Comparison of ENCODE assay signal across 7 cellular contexts in genomic region chr4:73341454-73341853, GRCh38.
DNase-seq lines count a peak whose midpoint lies in the region; ATAC-seq and TF ChIP-seq lines count a peak whose summit lies in the region.

No MANE protein-coding gene starts in this region.

- no peak overlapping the region for H3K4ac ChIP-seq in H9 (ENCODE audit: low read depth, low read length)

- peaks cover 12 to 20% of the 10 kb centered on the region in 2 experiments for H3K4me1 Mint-ChIP-seq in H9
- H3K4me1 Mint-ChIP-seq in natural killer cell treated with Interleukin-12 subunit alpha and Interleukin-12 subunit beta and Interleukin-15 and Interleukin-18, amount 100 ng/mL, for 72 hours (ENCODE audit: low read depth in 2 of 2), result no peaks in the 10 kb centered on the region

- H3K79me1 ChIP-seq in H9 (ENCODE audit: insufficient read depth, low read depth, low read length, poor library complexity, severe bottlenecking), result no peaks in the 10 kb centered on the region

- TF ChIP-seq CTCF in H9 (conservative IDR thresholded peaks at IDR 0.05) (peak; percentile 82), WI38 (IDR thresholded peaks at IDR 0.05; ENCODE audit: low read depth, low read length) (peak; percentile 44; the same call in 1 of the 2 replicates)

- H3K4me3 Mint-ChIP-seq in H9, result no peak overlapping the region; a peak in 1 of 5 replicates
- H3K4me3 Mint-ChIP-seq in natural killer cell treated with Interleukin-12 subunit alpha and Interleukin-12 subunit beta and Interleukin-15 and Interleukin-18, amount 100 ng/mL, for 72 hours, result no peak overlapping the region

- H4K8ac ChIP-seq in H9 (replicated peaks; ENCODE audit: insufficient read length, low read depth, low read length), result no peak overlapping the region

- ATAC-seq in natural killer cell treated with Interleukin-12 subunit alpha and Interleukin-12 subunit beta and Interleukin-15 and Interleukin-18, amount 100 ng/mL, for 72 hours, result no peak

- H3T11ph ChIP-seq in H9 (ENCODE audit: low read length), result no peak overlapping the region

- H4K91ac ChIP-seq in H9 (ENCODE audit: insufficient read length, low read depth, low read length), result no peak overlapping the region

- no peak overlapping the region for H3K27ac ChIP-seq in H9 (ENCODE audit: insufficient read length, low read depth, low read length)

- no peak overlapping the region for H2BK12ac ChIP-seq in H9 (ENCODE audit: insufficient read length, low read depth, low read length)

- H2BK15ac ChIP-seq in H9 (ENCODE audit: low read depth, low read length), result no peak overlapping the region

- no peak overlapping the region for H2BK5ac ChIP-seq in H9 (ENCODE audit: insufficient read length, low read length)

- H3K56ac ChIP-seq in H9 (ENCODE audit: insufficient read length, low read depth, low read length), result no peak overlapping the region

- no peaks in the 10 kb centered on the region for H3K9me3 ChIP-seq in H9 (ENCODE audit: control insufficient read depth, low read depth, low read length)

- no peak overlapping the region for H3K23ac ChIP-seq in H9 (ENCODE audit: insufficient read length, low read depth, low read length)

- WGBS in H9 (ENCODE audit: extremely low coverage, insufficient read length, low lambda C conversion rate), result no CpG with 5 or more reads among the region's 4 CpGs

- no peak overlapping the region for H3K9ac ChIP-seq in H9 (ENCODE audit: extremely low read depth, insufficient read length, low read length)

- no peaks in the 10 kb centered on the region for H3K79me2 ChIP-seq in H9 (ENCODE audit: insufficient read depth, low read length)

- no peak overlapping the region for H3K4me3 ChIP-seq in WI38 (ENCODE audit: low read depth, low read length)

- no peaks in the 10 kb centered on the region; the same call in 1 of the 2 replicates for H3K4me1 ChIP-seq in H9 (ENCODE audit: insufficient read depth, low read length)

- H3K18ac ChIP-seq in H9 (ENCODE audit: insufficient read length, low read depth, low read length), result no peak overlapping the region

- H3K23me2 ChIP-seq in H9 (ENCODE audit: insufficient read length, low read depth, low read length, poor library complexity, severe bottlenecking), result no peaks in the 10 kb centered on the region

- H2BK20ac ChIP-seq in H9 (ENCODE audit: low read depth, low read length, poor library complexity, severe bottlenecking), result no peak overlapping the region

- H3K27me3 ChIP-seq in H9 (ENCODE audit: insufficient read depth, low read length), result no peaks in the 10 kb centered on the region

- H4K5ac ChIP-seq in H9 (ENCODE audit: insufficient read length, low read depth, low read length), result no peak overlapping the region

- peaks cover 4 to 9% (median 7%) of the 10 kb centered on the region in 3 experiments for H3K36me3 Mint-ChIP-seq in H9 (ENCODE audit: insufficient read depth in 1 of 3, low read depth in 3 of 3)
- no peaks in the 10 kb centered on the region for H3K36me3 Mint-ChIP-seq in natural killer cell treated with Interleukin-12 subunit alpha and Interleukin-12 subunit beta and Interleukin-15 and Interleukin-18, amount 100 ng/mL, for 72 hours

- H3K9me3 Mint-ChIP-seq in H9, result peaks cover 12 to 13% of the 10 kb centered on the region in 2 experiments; a peak in 4 of 5 replicates
- H3K9me3 Mint-ChIP-seq in natural killer cell treated with Interleukin-12 subunit alpha and Interleukin-12 subunit beta and Interleukin-15 and Interleukin-18, amount 100 ng/mL, for 72 hours, result no peaks in the 10 kb centered on the region

- no peak overlapping the region for H2AFZ ChIP-seq in H9 (ENCODE audit: low read length)

- no peaks in the 10 kb centered on the region for H4K20me1 ChIP-seq in H9 (ENCODE audit: control insufficient read depth, insufficient read depth, insufficient read length)

- no peak overlapping the region for H2AK5ac ChIP-seq in H9 (ENCODE audit: insufficient read length, low read length)

- H3K27me3 Mint-ChIP-seq in H9 (ENCODE audit: low read depth), result no peaks in the 10 kb centered on the region
- H3K27me3 Mint-ChIP-seq in natural killer cell treated with Interleukin-12 subunit alpha and Interleukin-12 subunit beta and Interleukin-15 and Interleukin-18, amount 100 ng/mL, for 72 hours, result peaks cover 8 to 9% of the 10 kb centered on the region in 2 donors

- H3K4me2 ChIP-seq in H9 (ENCODE audit: insufficient read depth, insufficient read length, low read length), result no peak overlapping the region

- DNase-seq in GDM1 (lab: John Stamatoyannopoulos, UW), result peak; percentile 33
- DNase-seq in H9, result peak; percentile 59
- DNase-seq in NCI-H1930 (lab: John Stamatoyannopoulos, UW), result peak; percentile 14 to 47
- peak in 36 of 51 donors; percentile 0 to 67 (median 12) for DNase-seq in hypothalamus (lab: John Stamatoyannopoulos, UW)
- peak; percentile 90 for DNase-seq in superior temporal gyrus (ENCODE audit: extremely low spot score)
- DNase-seq in natural killer cell treated with Interleukin-12 subunit alpha and Interleukin-12 subunit beta and Interleukin-15 and Interleukin-18, amount 100 ng/mL, for 72 hours (ENCODE audit: low spot score), result no peak

- H3K14ac ChIP-seq in H9 (ENCODE audit: insufficient read depth, low read length), result no peak overlapping the region

- H3K27ac Mint-ChIP-seq in H9, result peak overlapping the region in 1 of 3 experiments; percentile 94; a peak in 1 of 7 replicates
- no peak overlapping the region for H3K27ac Mint-ChIP-seq in natural killer cell treated with Interleukin-12 subunit alpha and Interleukin-12 subunit beta and Interleukin-15 and Interleukin-18, amount 100 ng/mL, for 72 hours

- no peak overlapping the region for H2BK120ac ChIP-seq in H9 (ENCODE audit: low read depth, low read length, poor library complexity, severe bottlenecking)
